In the genomic region with DNA sequence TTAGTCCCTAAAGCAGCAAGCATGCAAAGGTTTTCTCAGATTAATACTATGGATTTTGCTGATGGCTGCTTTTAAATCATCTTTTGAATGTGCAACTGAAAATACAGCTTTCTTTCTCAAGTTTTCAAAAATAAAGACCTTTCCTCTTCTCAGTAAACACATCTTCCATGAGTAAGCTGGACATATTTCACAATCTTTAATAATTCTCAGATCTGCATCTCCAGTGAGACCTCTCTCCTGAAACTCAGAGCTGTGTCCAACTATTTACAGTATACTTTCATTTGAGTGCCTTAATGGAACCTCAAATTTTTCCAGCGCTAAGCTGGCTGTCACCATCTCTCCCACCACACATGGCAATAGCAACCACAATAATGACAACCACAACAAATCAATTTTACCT, we compare ENCODE assay signal across 19 cellular contexts.
"Had no signal": no experiment of that assay in that cellular context is flagged by ENCODE, and none has a peak within 500 bp of the region (broad histone marks: within the 10 kb centered on the region; RNA-seq: fewer than 3 reads in every experiment).

No MANE protein-coding gene starts in this region.

- H3K9me3 ChIP-seq: esophagus muscularis mucosa, gastrocnemius medialis, pancreas, thoracic aorta had no signal

- H3K27me3 ChIP-seq: esophagus muscularis mucosa, gastrocnemius medialis, pancreas had no signal

- H3K36me3 ChIP-seq: esophagus muscularis mucosa, gastrocnemius medialis, pancreas, thoracic aorta had no signal

- H3K4me3 Mint-ChIP-seq: activated naive CD4-positive, alpha-beta T cell treated with anti-CD3 and anti-CD28 coated beads for 36 hours; brain; naive B cell; stimulated activated effector memory CD8-positive, alpha-beta T cell treated with anti-CD3 and anti-CD28 coated beads, Interleukin-12 subunit alpha, Interleukin-12 subunit beta, amount 100 ng/mL, for 72 hours had no signal

- ATAC-seq: activated CD4-positive, CD25-positive, alpha-beta regulatory T cell treated with anti-CD3 and anti-CD28 coated beads, Interleukin-2, amount 50 U/mL, for 24 hours; gastrocnemius medialis; left lobe of liver; pancreas; sciatic nerve; stimulated activated effector memory CD8-positive, alpha-beta T cell treated with anti-CD3 and anti-CD28 coated beads, Interleukin-12 subunit alpha, Interleukin-12 subunit beta, amount 100 ng/mL, for 72 hours had no signal

- H3K4me1 ChIP-seq: esophagus muscularis mucosa, gastrocnemius medialis, pancreas had no signal

- H3K9me3 Mint-ChIP-seq: stimulated activated effector memory CD8-positive, alpha-beta T cell treated with anti-CD3 and anti-CD28 coated beads, Interleukin-12 subunit alpha, Interleukin-12 subunit beta, amount 100 ng/mL, for 72 hours had no signal

- H3K27me3 Mint-ChIP-seq: brain, naive B cell had no signal

- H3K27ac ChIP-seq: coronary artery, esophagus muscularis mucosa, gastrocnemius medialis, pancreas, thoracic aorta had no signal

- H3K4me1 Mint-ChIP-seq: brain, naive B cell had no signal

- H3K36me3 Mint-ChIP-seq: brain; naive B cell; stimulated activated effector memory CD8-positive, alpha-beta T cell treated with anti-CD3 and anti-CD28 coated beads, Interleukin-12 subunit alpha, Interleukin-12 subunit beta, amount 100 ng/mL, for 72 hours had no signal

- H3K4me3 ChIP-seq: coronary artery, esophagus muscularis mucosa, gastrocnemius medialis, pancreas, thoracic aorta had no signal

- H3K27ac Mint-ChIP-seq: activated naive CD4-positive, alpha-beta T cell treated with anti-CD3 and anti-CD28 coated beads for 36 hours; brain; naive B cell; stimulated activated effector memory CD8-positive, alpha-beta T cell treated with anti-CD3 and anti-CD28 coated beads, Interleukin-12 subunit alpha, Interleukin-12 subunit beta, amount 100 ng/mL, for 72 hours had no signal

- DNase-seq: activated CD4-positive, alpha-beta T cell treated with anti-CD3 and anti-CD28 coated beads, Interleukin-2, amount 50 U/mL, for 1 hour; activated CD8-positive, alpha-beta memory T cell treated with anti-CD3 and anti-CD28 coated beads for 24 hours; activated naive CD4-positive, alpha-beta T cell treated with anti-CD3 and anti-CD28 coated beads for 36 hours; amygdala; central memory CD4-positive, alpha-beta T cell; effector CD4-positive, alpha-beta T cell; gastrocnemius medialis; islet precursor cell; naive B cell; pancreas; T-helper 9 cell had no signal
